ENCODE assay signal across 14 cellular contexts in genomic region chr9:84838879-84839278, GRCh38.
A peak's percentile ranks its signal among the peaks of the same experiment; 100 is the strongest.
DNase-seq lines count a peak whose midpoint lies in the region; ATAC-seq, FAIRE-seq and TF ChIP-seq lines count a peak whose summit lies in the region.
"Had no signal": no experiment of that assay in that cellular context is flagged by ENCODE, and none has a peak within 500 bp of the region (broad histone marks: within the 10 kb centered on the region; RNA-seq: fewer than 3 reads in every experiment).

No MANE protein-coding gene starts in this region.

- H3K4me1 ChIP-seq in hepatocyte (ENCODE audit: insufficient read depth) (peaks cover 4% of the 10 kb centered on the region), neural progenitor cell (peaks cover 17% of the 10 kb centered on the region)

- H3K4me1 Mint-ChIP-seq in neural progenitor cell: peaks cover 37% of the 10 kb centered on the region

- H3K9me3 Mint-ChIP-seq in neural progenitor cell: no peaks in the 10 kb centered on the region
- H3K9me3 Mint-ChIP-seq: CD4-positive, alpha-beta T cell had no signal

- DNase-seq in astrocyte of the hippocampus (ENCODE audit: low read depth, low spot score) (peak; percentile 17), hepatocyte (ENCODE audit: low spot score) (no peak), neural progenitor cell (ENCODE audit: low spot score) (no peak), GM10266 (ENCODE audit: extremely low spot score) (no peak), H54 (ENCODE audit: insufficient read length, low spot score) (no peak), NCI-H1417 treated with DMSO at 0.1 percent for 48 hours (lab: John Stamatoyannopoulos, UW) (no peak), NOMO-1 treated with DMSO at 0.1 percent for 48 hours (lab: John Stamatoyannopoulos, UW; ENCODE audit: unreplicated experiment) (no peak)
- DNase-seq: CD4-positive, alpha-beta T cell; DMS79; IMR-90 had no signal

- H2AFZ ChIP-seq in hepatocyte (no peak overlapping the region), neural progenitor cell (replicated peaks) (peak overlapping the region; percentile 91)

- no peaks in the 10 kb centered on the region for H3K9me2 ChIP-seq in hepatocyte (replicated peaks; ENCODE audit: insufficient read depth)

- H3K36me3 ChIP-seq in hepatocyte (replicated peaks; ENCODE audit: insufficient read depth, low read depth) (no peaks in the 10 kb centered on the region), neural progenitor cell (no peaks in the 10 kb centered on the region)

- no peak for TF ChIP-seq CTCF in hepatocyte (IDR thresholded peaks at IDR 0.05; ENCODE audit: poor library complexity)
- TF ChIP-seq CTCF in neural progenitor cell (IDR thresholded peaks at IDR 0.05): no peak
- no peak for TF ChIP-seq CTCF in GM10266 (IDR thresholded peaks at IDR 0.05; ENCODE audit: control insufficient read depth, insufficient read depth, low read depth, missing control alignments)

- WGBS in hepatocyte (ENCODE audit: low lambda C conversion rate, missing lambda C conversion rate): 88% methylated on average over 1 of the region's 1 CpG

- FAIRE-seq in H54 (lab: Jason Lieb, UNC): no peak
- FAIRE-seq: H1 had no signal

- H3K27me3 ChIP-seq in hepatocyte (no peaks in the 10 kb centered on the region), neural progenitor cell (no peaks in the 10 kb centered on the region)

- no peak overlapping the region for H3K27ac Mint-ChIP-seq in neural progenitor cell
- H3K27ac Mint-ChIP-seq: B cell; CD4-positive, alpha-beta T cell had no signal

- H3F3A ChIP-seq in neural progenitor cell (ENCODE audit: low read depth): no peaks in the 10 kb centered on the region

- H3K4me2 ChIP-seq in hepatocyte: peak overlapping the region; percentile 57
- no peak overlapping the region for H3K4me2 ChIP-seq in neural progenitor cell

- no peak overlapping the region for H3K27ac ChIP-seq in hepatocyte
- H3K27ac ChIP-seq in neural progenitor cell: no peak overlapping the region

- no peak overlapping the region for H3K4me3 Mint-ChIP-seq in neural progenitor cell
- H3K4me3 Mint-ChIP-seq: B cell; CD4-positive, alpha-beta T cell had no signal

- H4K20me1 ChIP-seq in hepatocyte (ENCODE audit: insufficient read depth, poor library complexity, severe bottlenecking): no peaks in the 10 kb centered on the region
- no peaks in the 10 kb centered on the region for H4K20me1 ChIP-seq in neural progenitor cell (ENCODE audit: low read depth)

- no peak overlapping the region for H3K4me3 ChIP-seq in hepatocyte
- no peak overlapping the region for H3K4me3 ChIP-seq in neural progenitor cell

- peaks cover 3% of the 10 kb centered on the region for H3K27me3 Mint-ChIP-seq in neural progenitor cell (ENCODE audit: insufficient read depth, low read depth)
- H3K27me3 Mint-ChIP-seq: B cell had no signal

- no peak overlapping the region for H3K9ac ChIP-seq in neural progenitor cell

- H3K36me3 Mint-ChIP-seq in neural progenitor cell: no peaks in the 10 kb centered on the region

- TF ChIP-seq POLR2A in H54 (IDR thresholded peaks at IDR 0.05; ENCODE audit: low read depth, low read length): no peak

- H3K79me2 ChIP-seq in hepatocyte: no peaks in the 10 kb centered on the region
- no peaks in the 10 kb centered on the region for H3K79me2 ChIP-seq in neural progenitor cell (ENCODE audit: low read depth)

- H3K9me3 ChIP-seq in hepatocyte (ENCODE audit: low read depth) (no peaks in the 10 kb centered on the region), neural progenitor cell (ENCODE audit: low read depth) (no peaks in the 10 kb centered on the region)

- peak; percentile 54 for ATAC-seq in GM18867 (IDR thresholded peaks at IDR 0.05; ENCODE audit: unreplicated experiment)
- ATAC-seq: HCT116 had no signal
